In the genomic region with DNA sequence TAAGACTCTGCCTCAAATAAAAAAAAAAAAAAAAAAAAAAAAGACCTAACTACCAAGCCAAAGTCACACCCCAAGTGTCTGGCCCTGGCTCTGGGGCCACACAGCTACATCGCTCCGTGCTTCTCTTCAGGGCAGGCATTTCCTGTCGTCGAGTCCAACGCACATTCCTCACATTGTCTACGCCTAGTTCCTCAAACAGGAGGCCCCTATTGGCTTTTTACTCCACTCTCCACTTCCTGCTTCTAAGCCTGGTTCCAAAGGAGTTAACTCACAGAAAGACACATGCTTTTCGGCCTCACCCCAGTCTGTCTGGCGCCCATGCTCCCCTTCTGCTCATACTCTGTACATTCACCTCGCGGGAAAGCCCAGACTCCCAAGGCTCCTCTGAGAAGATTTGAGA, we compare ENCODE assay signal across 8 cellular contexts. TPM values are rescaled to one million over a fixed set of nuclear protein-coding genes. Genes with fewer than 3 reads are reported as not detected.
DNase-seq lines count a peak whose midpoint lies in the region; ATAC-seq, FAIRE-seq and TF ChIP-seq lines count a peak whose summit lies in the region.

No MANE protein-coding gene starts in this region.

- no peak for FAIRE-seq in H1 (lab: Jason Lieb, UNC)
- no peak for FAIRE-seq in frontal cortex (lab: Jason Lieb, UNC)

- H3K4me1 ChIP-seq in H1 (replicated peaks in 1 of 4; ENCODE audit: control insufficient read depth in 3 of 4, insufficient read depth in 4 of 4, low read length in 3 of 4): peaks cover 0 to 5% (median 0%) of the 10 kb centered on the region in 4 experiments; a peak in 3 of 7 replicates

- POLR2A ChIA-PET in H1 (lab: Charles Lee; ENCODE audit: partially characterized antibody): interaction anchor here (0.5 to 5.4 kb wide), 6 partner anchors 16 to 82 kb away, joined by 3 to 34 read pairs (median 4); partner anchors contain the start of gene EIF4A2

- no peaks in the 10 kb centered on the region for H3K9me3 ChIP-seq in H1 (ENCODE audit: insufficient read depth in 2 of 2, low read depth in 1 of 2, low read length in 1 of 2)

- no peak overlapping the region for H2BK20ac ChIP-seq in H1 (ENCODE audit: low read length)

- H2BK5ac ChIP-seq in H1 (ENCODE audit: low read depth, low read length): no peak overlapping the region

- peak overlapping the region; percentile 24; the same call in 1 of the 2 replicates for H3K27ac ChIP-seq in H1 (ENCODE audit: low read depth, low read length)

- CTCF ChIA-PET in H1 (lab: Charles Lee; ENCODE audit: partially characterized antibody): interaction anchor here (0.6 to 13.6 kb wide), 3 partner anchors 10 to 429 kb away, joined by 3 to 229 read pairs (median 3); partner anchors contain the start of gene AHSG

- 70% methylated on average over 9 of the region's 10 CpGs; no CpG with 5 or more reads in 1 of the 2 experiments for WGBS in H1 (ENCODE audit: extremely low coverage in 1 of 2, insufficient coverage in 1 of 2, insufficient read length in 1 of 2, insufficient replicate concordance in 2 of 2, low coverage in 1 of 2, low lambda C conversion rate in 2 of 2, missing lambda C conversion rate in 1 of 2), 2 experiments

- H2BK15ac ChIP-seq in H1 (ENCODE audit: low read length): no peak overlapping the region

- H3K36me3 ChIP-seq in H1 (ENCODE audit: control insufficient read depth in 2 of 4, insufficient read depth in 4 of 4, low read length in 3 of 4): no peaks in the 10 kb centered on the region

- H4K5ac ChIP-seq in H1 (ENCODE audit: insufficient read length, low read depth, low read length): no peak overlapping the region

- DNase-seq in Caki2 (ENCODE audit: low read depth) (peak; percentile 86), NCI-H226 (peak; percentile 93), H1 (ENCODE audit: low read depth in 1 of 2, low spot score in 2 of 2) (peak in 1 of 2 experiments; percentile 54), midbrain (lab: John Stamatoyannopoulos, UW) (peak; percentile 3), NCI-H2227 (lab: John Stamatoyannopoulos, UW; ENCODE audit: unreplicated experiment) (no peak), NCI-H2081 treated with DMSO at 0.1 percent for 48 hours (lab: John Stamatoyannopoulos, UW) (no peak), frontal cortex (ENCODE audit: low spot score in 2 of 2) (no peak)

- no peak overlapping the region for H4K8ac ChIP-seq in H1 (ENCODE audit: extremely low read depth, insufficient read depth, low read length)

- no peak overlapping the region for H3K56ac ChIP-seq in H1 (replicated peaks; ENCODE audit: insufficient read length, low read depth, low read length)

- no peak for TF ChIP-seq EP300 in H1 (IDR thresholded peaks at IDR 0.05; ENCODE audit: borderline replicate concordance in 1 of 2, low read depth in 2 of 2, low read length in 2 of 2)

- H4K91ac ChIP-seq in H1 (replicated peaks; ENCODE audit: insufficient read length, low read length): no peak overlapping the region

- no peak overlapping the region for H2BK12ac ChIP-seq in H1 (ENCODE audit: low read depth, low read length)

- H3K27me3 ChIP-seq in H1 (replicated peaks in 1 of 4; ENCODE audit: control insufficient read depth in 3 of 4, extremely low read depth in 1 of 4, insufficient read depth in 3 of 4, low read length in 3 of 4): no peaks in the 10 kb centered on the region

- 0 out of 3 replicates have a peak, but pooled peaks of 1 of the 2 experiments have one; percentile 23 for TF ChIP-seq POLR2A in H1 (IDR thresholded peaks at IDR 0.05; ENCODE audit: control extremely low read depth in 1 of 2, low read depth in 2 of 2, low read length in 2 of 2)

- peak overlapping the region; percentile 62 for H2AFZ ChIP-seq in H1 (ENCODE audit: low read length)

- no peak for TF ChIP-seq RAD21 in H1 (IDR thresholded peaks at IDR 0.05 in 1 of 2, conservative IDR thresholded peaks at IDR 0.05 in 1 of 2; ENCODE audit: low read depth in 2 of 2, low read length in 2 of 2)

- no peaks in the 10 kb centered on the region for H3K23me2 ChIP-seq in H1 (ENCODE audit: low read depth, low read length)

- no peak overlapping the region for H3K18ac ChIP-seq in H1 (ENCODE audit: extremely low read depth, low read length)

- no peak overlapping the region for H2BK120ac ChIP-seq in H1 (replicated peaks; ENCODE audit: low read depth, low read length)

- H3K79me2 ChIP-seq in H1 (ENCODE audit: control insufficient read depth in 1 of 2, insufficient read depth in 2 of 2, low read length in 2 of 2): no peaks in the 10 kb centered on the region

- in situ Hi-C loops in Caki2 (cut with HindIII; ENCODE audit: low pct_unique_long_range_greater_than_20kb, low sequenced_read_pairs): no loop called here

- no peaks in the 10 kb centered on the region for H3K79me1 ChIP-seq in H1 (ENCODE audit: low read depth, low read length)

- H3K9ac ChIP-seq in H1 (replicated peaks in 1 of 4; ENCODE audit: extremely low read depth in 1 of 4, low read depth in 3 of 4, low read length in 3 of 4): no peak overlapping the region

- H3K14ac ChIP-seq in H1 (ENCODE audit: insufficient read length): no peak overlapping the region

- H3K4me3 ChIP-seq in H1 (ENCODE audit: extremely low read depth in 1 of 4, insufficient read depth in 2 of 4, low read depth in 3 of 4, low read length in 4 of 4): no peak overlapping the region

- no peak overlapping the region for H3K4ac ChIP-seq in H1 (replicated peaks; ENCODE audit: insufficient read length, low read depth, low read length)

- TF ChIP-seq CTCF in H1 (IDR thresholded peaks at IDR 0.05; ENCODE audit: control extremely low read depth in 1 of 3, insufficient read depth in 1 of 3, low read depth in 1 of 3, low read length in 3 of 3): no peak

- no peak for ATAC-seq in GM18519 (IDR thresholded peaks at IDR 0.05; ENCODE audit: low FRiP score, unreplicated experiment)

- H2AK5ac ChIP-seq in H1 (ENCODE audit: low read depth, low read length): no peak overlapping the region

- no peaks in the 10 kb centered on the region for H4K20me1 ChIP-seq in H1 (replicated peaks in 1 of 2; ENCODE audit: control insufficient read depth in 1 of 2, insufficient read depth in 2 of 2, low read length in 2 of 2)

- no peak overlapping the region; a peak in 1 of 4 replicates for H3K4me2 ChIP-seq in H1 (ENCODE audit: insufficient read depth in 1 of 2, low read depth in 2 of 2, low read length in 2 of 2)

- H3K23ac ChIP-seq in H1 (ENCODE audit: insufficient read length): no peak overlapping the region

TF ChIP-seq in H1, 55 proteins besides CTCF, POLR2A, EP300 and RAD21 (continues in another document):
- TF ChIP-seq SAP30 (IDR thresholded peaks at IDR 0.05; ENCODE audit: insufficient read depth, insufficient replicate concordance, low read length): no peak
- TF ChIP-seq SIRT6 (IDR thresholded peaks at IDR 0.05; ENCODE audit: low read length): no peak
- TF ChIP-seq JUND (IDR thresholded peaks at IDR 0.05; ENCODE audit: low read length): no peak
- TF ChIP-seq MAX (IDR thresholded peaks at IDR 0.05): peak; percentile 63
- TF ChIP-seq E2F6 (IDR thresholded peaks at IDR 0.05): peak; percentile 64
- no peak for TF ChIP-seq SRF (IDR thresholded peaks at IDR 0.05; ENCODE audit: low read depth, low read length)
- no peak for TF ChIP-seq TAF7 (optimal IDR thresholded peaks at IDR 0.05; ENCODE audit: borderline replicate concordance, low read depth, low read length)
- TF ChIP-seq NRF1 (IDR thresholded peaks at IDR 0.05; ENCODE audit: low read depth, low read length): no peak
- no peak for TF ChIP-seq KDM1A (IDR thresholded peaks at IDR 0.05; ENCODE audit: borderline replicate concordance, low read length)
- TF ChIP-seq MAFK (IDR thresholded peaks at IDR 0.05; ENCODE audit: low read depth, low read length): no peak
- no peak for TF ChIP-seq SP2 (IDR thresholded peaks at IDR 0.05; ENCODE audit: low read length)

RNA-seq across cellular contexts. Expression of gene KNG1, which starts 28.8 kb away (rescaled TPM):
- not detected in 2 replicates for total RNA-seq in Caki2 (2014; rRNA removed; shearing (Covaris generic); ENCODE audit: low replicate concordance)
- 0.31 TPM in 1 of 2 replicates, not detected in the other for total RNA-seq in H1 (2021; fragmentation: NEBNext Ultra II Directional; extraction: Animal tissue kit (Norgen Biotek cat#: 25700))
- polyA plus RNA-seq in H1 (2011; rRNA removed): 0.05 TPM in 1 of 2 replicates, not detected in the other
- polyA plus RNA-seq in H1 (2011; cell fraction: cytosol; rRNA removed): 0.03 TPM
- not detected for polyA plus RNA-seq in H1 (2011; cell fraction: nucleus; rRNA removed)
- not detected in 4 replicates for polyA plus RNA-seq in H1 (2012, experiment 1 of 2)
- not detected for polyA plus RNA-seq in H1 (2012, experiment 2 of 2)
- polyA plus RNA-seq in H1 (2013, experiment 1 of 2): 0.32 TPM
- 0.29 TPM for polyA plus RNA-seq in H1 (2013, experiment 2 of 2)
- not detected in 2 replicates for polyA minus RNA-seq in H1 (2011; rRNA and poly(A)+ RNA removed)
- polyA minus RNA-seq in H1 (2011; cell fraction: cytosol; rRNA and poly(A)+ RNA removed): not detected
- polyA minus RNA-seq in H1 (2011; cell fraction: nucleus; rRNA and poly(A)+ RNA removed): not detected
- not detected for total RNA-seq in frontal cortex

RNA-seq across cellular contexts. Expression of gene EIF4A2, which starts 37.4 kb away (rescaled TPM):
- 96.9 and 135 TPM in 2 replicates for total RNA-seq in Caki2 (2014; rRNA removed; shearing (Covaris generic); ENCODE audit: low replicate concordance)
- total RNA-seq in H1 (2021; fragmentation: NEBNext Ultra II Directional; extraction: Animal tissue kit (Norgen Biotek cat#: 25700)): 596 and 604 TPM in 2 replicates
- 401 and 527 TPM in 2 replicates for polyA plus RNA-seq in H1 (2011; rRNA removed)
- polyA plus RNA-seq in H1 (2011; cell fraction: cytosol; rRNA removed): 703 TPM
- polyA plus RNA-seq in H1 (2011; cell fraction: nucleus; rRNA removed): 238 TPM
- polyA plus RNA-seq in H1 (2012, experiment 1 of 2): 451 to 490 TPM (median 461 TPM) in 4 replicates
- 41.8 TPM for polyA plus RNA-seq in H1 (2012, experiment 2 of 2)
- polyA plus RNA-seq in H1 (2013, experiment 1 of 2): 347 TPM
- polyA plus RNA-seq in H1 (2013, experiment 2 of 2): 339 TPM
- 304 and 361 TPM in 2 replicates for polyA minus RNA-seq in H1 (2011; rRNA and poly(A)+ RNA removed)
- polyA minus RNA-seq in H1 (2011; cell fraction: cytosol; rRNA and poly(A)+ RNA removed): 434 TPM
- 679 TPM for polyA minus RNA-seq in H1 (2011; cell fraction: nucleus; rRNA and poly(A)+ RNA removed)
- total RNA-seq in frontal cortex: 1,507 TPM

Comparison
In these comparisons a context has a peak if more than half of its experiments do, and no peak if none do; other contexts are left out.
1. DNase-seq: peak in Caki2 (single experiment), NCI-H226 (single experiment) and midbrain (single experiment); none in NCI-H2227 (single experiment), NCI-H2081 treated with DMSO at 0.1 percent for 48 hours (single experiment) and frontal cortex (0 of 2).